ENCODE assay signal across 8 cellular contexts in genomic region chr12:14272954-14273910, GRCh38.
A peak's percentile ranks its signal among the peaks of the same experiment; 100 is the strongest.
DNase-seq lines count a peak whose midpoint lies in the region; ATAC-seq, FAIRE-seq and TF ChIP-seq lines count a peak whose summit lies in the region.

No MANE protein-coding gene starts in this region.

- peak overlapping the region; percentile 23 for H2BK12ac ChIP-seq in trophoblast cell (ENCODE audit: low read length)

- POLR2A ChIA-PET in Caco-2 (lab: Charles Lee) = no interaction called here
- POLR2A ChIA-PET in CD8-positive, alpha-beta memory T cell (lab: Charles Lee) = interaction anchor here (0.7 to 0.9 kb wide), 2 partner anchors 16 to 48 kb away, joined by 3 to 7 read pairs; no protein-coding TSS in a partner anchor

- H3K4me1 ChIP-seq in trophoblast cell (ENCODE audit: control insufficient read depth in 1 of 2, insufficient read depth in 2 of 2, low read length in 2 of 2) = peaks cover 0 to 3% of the 10 kb centered on the region in 2 experiments
- no peaks in the 10 kb centered on the region for H3K4me1 ChIP-seq in Caco-2
- no peaks in the 10 kb centered on the region for H3K4me1 ChIP-seq in CD8-positive, alpha-beta memory T cell (ENCODE audit: insufficient read depth, low read length)
- H3K4me1 ChIP-seq in gastrocnemius medialis = no peaks in the 10 kb centered on the region

- intact Hi-C loops in Caco-2 (cut with micrococcal nuclease; ENCODE audit: unreplicated experiment) = no loop called here
- intact Hi-C loops in gastrocnemius medialis (cut with DNase I; ENCODE audit: low total_unique reads) = no loop called here

- no peak overlapping the region for H4K91ac ChIP-seq in trophoblast cell (ENCODE audit: low read depth, low read length)

- no peak for TF ChIP-seq CTCF in Caco-2 (IDR thresholded peaks at IDR 0.05; ENCODE audit: insufficient read depth in 1 of 2, low read depth in 1 of 2, low read length in 1 of 2, severe bottlenecking in 1 of 2, unreplicated experiment in 1 of 2)
- no peak for TF ChIP-seq CTCF in gastrocnemius medialis (IDR thresholded peaks at IDR 0.05 in 4 of 5, conservative IDR thresholded peaks at IDR 0.05 in 1 of 5)

- H3K9me3 ChIP-seq in trophoblast cell (ENCODE audit: insufficient read depth, low read depth, low read length) (peaks cover 2% of the 10 kb centered on the region), Caco-2 (peaks cover 8% of the 10 kb centered on the region; the same call in 1 of the 2 replicates), gastrocnemius medialis (peaks cover 0 to 3% (median 0%) of the 10 kb centered on the region in 3 donors)
- H3K9me3 ChIP-seq in CD8-positive, alpha-beta memory T cell (ENCODE audit: low read length) = no peaks in the 10 kb centered on the region

- H3K4me2 ChIP-seq in trophoblast cell (ENCODE audit: low read length) = no peak overlapping the region

- H4K12ac ChIP-seq in trophoblast cell (ENCODE audit: low read depth, low read length) = no peak overlapping the region

- peak overlapping the region; percentile 32 for H4K8ac ChIP-seq in trophoblast cell (ENCODE audit: low read depth, low read length)

- no TSS peak for BruUV-seq in Caco-2 (replicated peaks; lab: Mats Ljungman, UMichigan)

- H3K4me1 Mint-ChIP-seq in Caco-2 (ENCODE audit: low read depth, unreplicated experiment) = no peaks in the 10 kb centered on the region
- H3K4me1 Mint-ChIP-seq in CD8-positive, alpha-beta memory T cell = peaks cover 7 to 13% (median 12%) of the 10 kb centered on the region in 3 donors

- H3K27me3 ChIP-seq in trophoblast cell (ENCODE audit: insufficient read depth, low read length) (no peaks in the 10 kb centered on the region), Caco-2 (replicated peaks; ENCODE audit: control insufficient read depth, insufficient read depth, low read length) (no peaks in the 10 kb centered on the region), gastrocnemius medialis (no peaks in the 10 kb centered on the region)
- H3K27me3 ChIP-seq in CD8-positive, alpha-beta memory T cell (ENCODE audit: insufficient read depth, low read length, poor library complexity, severe bottlenecking) = no peaks in the 10 kb centered on the region

- no peaks in the 10 kb centered on the region for H3K27me3 Mint-ChIP-seq in Caco-2 (ENCODE audit: insufficient read depth, unreplicated experiment)
- H3K27me3 Mint-ChIP-seq in CD8-positive, alpha-beta memory T cell = no peaks in the 10 kb centered on the region

- H2AK5ac ChIP-seq in trophoblast cell (ENCODE audit: low read length) = no peak overlapping the region

- no peak overlapping the region for H3K4me3 Mint-ChIP-seq in Caco-2 (ENCODE audit: unreplicated experiment)
- H3K4me3 Mint-ChIP-seq in CD8-positive, alpha-beta memory T cell = no peak overlapping the region

- H3K23ac ChIP-seq in trophoblast cell (ENCODE audit: low read length) = no peak overlapping the region

- H3K9me3 Mint-ChIP-seq in Caco-2 (ENCODE audit: unreplicated experiment) = peaks cover 39% of the 10 kb centered on the region
- H3K9me3 Mint-ChIP-seq in CD8-positive, alpha-beta memory T cell = peaks cover 9 to 16% (median 13%) of the 10 kb centered on the region in 5 donors

- H3K79me2 ChIP-seq in trophoblast cell (ENCODE audit: control insufficient read depth, insufficient read depth, low read length, poor library complexity) = no peaks in the 10 kb centered on the region

- no peak overlapping the region for H2AFZ ChIP-seq in trophoblast cell (ENCODE audit: insufficient read depth, low read length, poor library complexity)

- TF ChIP-seq POLR2A in gastrocnemius medialis (IDR thresholded peaks at IDR 0.05) = no peak

- no peak overlapping the region for H3K18ac ChIP-seq in trophoblast cell (ENCODE audit: low read length)

- no peak for DNase-seq in GM19239 (ENCODE audit: insufficient read length, low spot score)
- DNase-seq in NCI-H2081 (lab: John Stamatoyannopoulos, UW) = peak; percentile 17 to 65
- peak in 1 of 2 donors; percentile 49 for DNase-seq in trophoblast cell
- no peak for DNase-seq in Caco-2
- DNase-seq in CD8-positive, alpha-beta memory T cell = no peak
- no peak for DNase-seq in gastrocnemius medialis
- DNase-seq in NK-92 (lab: John Stamatoyannopoulos, UW; ENCODE audit: unreplicated experiment) = no peak

- H3K36me3 Mint-ChIP-seq in Caco-2 (ENCODE audit: insufficient read depth, unreplicated experiment) = no peaks in the 10 kb centered on the region
- peaks cover 3 to 13% (median 4%) of the 10 kb centered on the region in 3 donors for H3K36me3 Mint-ChIP-seq in CD8-positive, alpha-beta memory T cell

- H3K4me3 ChIP-seq in trophoblast cell (ENCODE audit: low read depth, low read length) (no peak overlapping the region), Caco-2 (ENCODE audit: low read depth, low read length) (no peak overlapping the region), gastrocnemius medialis (no peak overlapping the region)
- H3K4me3 ChIP-seq in CD8-positive, alpha-beta memory T cell (ENCODE audit: low read length) = no peak overlapping the region

- H2BK120ac ChIP-seq in trophoblast cell (ENCODE audit: insufficient read depth, low read length, poor library complexity) = no peak overlapping the region

- no peak overlapping the region for H3K4ac ChIP-seq in trophoblast cell (ENCODE audit: low read depth, low read length)

- no peak overlapping the region for H3K9ac ChIP-seq in trophoblast cell (ENCODE audit: low read length)

- H3K27ac ChIP-seq in cingulate gyrus (ENCODE audit: low read depth, low read length) (peak overlapping the region; percentile 63), trophoblast cell (ENCODE audit: low read depth, low read length) (no peak overlapping the region), gastrocnemius medialis (peak overlapping the region in 1 of 4 donors; percentile 34)
- no peak overlapping the region for H3K27ac ChIP-seq in CD8-positive, alpha-beta memory T cell (ENCODE audit: low read depth, low read length)

- in situ Hi-C loops in gastrocnemius medialis (cut with MboI; ENCODE audit: low sequenced_read_pairs in 4 of 4) = loop anchor here in 1 of 4 donors (25.0 kb wide), 1 partner anchor 189 kb away; no protein-coding TSS in a partner anchor

- no CpG with 5 or more reads among the region's 8 CpGs for WGBS in trophoblast cell (ENCODE audit: extremely low coverage, insufficient coverage, insufficient read length)

- peak; percentile 58 for FAIRE-seq in GM19239 (lab: Jason Lieb, UNC)

- no peak overlapping the region for H3K27ac Mint-ChIP-seq in Caco-2 (ENCODE audit: unreplicated experiment)
- peak overlapping the region in 1 of 8 donors; percentile 7 for H3K27ac Mint-ChIP-seq in CD8-positive, alpha-beta memory T cell

- no peaks in the 10 kb centered on the region for H3K36me3 ChIP-seq in trophoblast cell (ENCODE audit: control insufficient read depth in 1 of 2, insufficient read depth in 2 of 2, low read length in 2 of 2)
- H3K36me3 ChIP-seq in Caco-2 (ENCODE audit: control insufficient read depth, insufficient read depth, low read length) = no peaks in the 10 kb centered on the region
- H3K36me3 ChIP-seq in CD8-positive, alpha-beta memory T cell (ENCODE audit: insufficient read depth, low read length) = no peaks in the 10 kb centered on the region
- H3K36me3 ChIP-seq in gastrocnemius medialis = no peaks in the 10 kb centered on the region

- CTCF ChIA-PET in Caco-2 (lab: Charles Lee) = no interaction called here
- CTCF ChIA-PET in CD8-positive, alpha-beta memory T cell (lab: Charles Lee) = interaction anchor here (0.8 to 2.2 kb wide), 6 partner anchors 9 to 161 kb away, joined by 3 to 7 read pairs (median 4); partner anchors contain the start of gene ATF7IP

- no peak overlapping the region for H3K14ac ChIP-seq in trophoblast cell (ENCODE audit: low read length)

- ATAC-seq in gastrocnemius medialis = no peak

- no peak overlapping the region for H2BK5ac ChIP-seq in trophoblast cell (ENCODE audit: low read depth, low read length, poor library complexity)

- peaks cover 2% of the 10 kb centered on the region for H3K79me1 ChIP-seq in trophoblast cell (ENCODE audit: low read length)

Comparison
In these comparisons a context has a peak if more than half of its experiments do, and no peak if none do; other contexts are left out.
1. DNase-seq: peak in NCI-H2081 (2 of 2); none in GM19239 (single experiment), Caco-2 (0 of 2), CD8-positive, alpha-beta memory T cell (0 of 5), gastrocnemius medialis (0 of 2) and NK-92 (single experiment).